ENCODE assay signal across 7 cellular contexts in the genomic region with DNA sequence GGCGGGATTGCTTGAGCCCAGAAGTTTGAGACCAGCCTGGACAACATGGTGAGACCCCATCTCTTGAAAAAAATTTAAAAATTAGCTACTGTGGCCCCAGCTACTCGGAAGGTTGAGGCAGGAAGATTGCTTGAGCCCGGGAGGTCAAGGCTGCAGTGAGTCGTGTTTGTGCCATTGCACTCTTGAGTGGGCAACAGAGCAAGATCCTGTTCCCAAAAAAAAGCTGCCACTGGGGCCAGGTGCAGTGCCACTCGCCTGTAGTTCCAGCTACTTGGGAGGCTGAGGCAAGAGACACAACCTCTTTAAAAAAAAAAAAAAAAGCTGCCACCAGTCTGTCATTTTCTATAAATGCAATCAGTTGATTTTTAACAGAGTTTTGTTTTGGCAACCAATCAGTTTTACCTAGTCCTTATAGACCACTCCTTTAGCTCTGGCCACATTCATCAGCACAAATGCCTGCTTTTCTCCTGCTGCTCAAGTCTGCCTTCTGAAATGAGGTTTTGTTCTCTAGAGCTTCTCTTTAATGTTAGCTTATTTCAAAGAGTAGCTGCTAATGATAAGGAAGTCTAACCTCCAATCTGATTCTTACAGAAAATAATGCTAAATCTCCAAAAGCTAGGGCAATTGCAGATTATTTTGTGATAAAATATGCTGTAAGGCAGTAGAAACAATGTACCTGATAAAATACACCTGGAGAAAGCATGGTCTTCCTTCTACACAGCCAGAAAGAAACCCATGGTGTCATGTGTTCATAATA.
DNase-seq lines count a peak whose midpoint lies in the region; ATAC-seq and TF ChIP-seq lines count a peak whose summit lies in the region.

No MANE protein-coding gene starts in this region.

- peaks cover 80% of the 10 kb centered on the region for H3K4me1 ChIP-seq in OCI-LY3 (ENCODE audit: low read length)

- no peak overlapping the region for H2AFZ ChIP-seq in OCI-LY3 (ENCODE audit: low read depth, low read length)

- H3K27ac ChIP-seq in OCI-LY3 (ENCODE audit: low read length) (peak overlapping the region; percentile 93), skin epidermis (peak overlapping the region in 20 of 21 experiments; percentile 50 to 96 (median 84))

- no peaks in the 10 kb centered on the region for H3K9me3 ChIP-seq in OCI-LY3 (ENCODE audit: insufficient read depth, low read length)

- in situ Hi-C loops in GM18951 (cut with MboI; ENCODE audit: low sequenced_read_pairs, unreplicated experiment) = no loop called here

- H3K4me1 Mint-ChIP-seq in effector memory CD8-positive, alpha-beta T cell (ENCODE audit: low read depth in 2 of 2) = peaks cover 34 to 50% of the 10 kb centered on the region in 2 donors

- peak; percentile 63 for TF ChIP-seq POLR2A in GM18951 (IDR thresholded peaks at IDR 0.05; ENCODE audit: extremely low read depth, insufficient read depth, insufficient read length)

- peak overlapping the region; percentile 66 for H3K4me2 ChIP-seq in OCI-LY3 (ENCODE audit: low read length)

- peak overlapping the region; percentile 77 to 79 for H3K4me3 Mint-ChIP-seq in effector memory CD8-positive, alpha-beta T cell

- peak overlapping the region; percentile 95 to 97 for H3K27ac Mint-ChIP-seq in effector memory CD8-positive, alpha-beta T cell

- no peaks in the 10 kb centered on the region for H3K27me3 Mint-ChIP-seq in effector memory CD8-positive, alpha-beta T cell

- H3K9ac ChIP-seq in OCI-LY3 (ENCODE audit: low read length) = peak overlapping the region; percentile 74

- H3K27me3 ChIP-seq in OCI-LY3 (ENCODE audit: low read depth, low read length) = no peaks in the 10 kb centered on the region

- peak; percentile 23 for ATAC-seq in effector memory CD8-positive, alpha-beta T cell (replicated peaks)

- TF ChIP-seq CTCF in OCI-LY3 (IDR thresholded peaks at IDR 0.05; ENCODE audit: low read depth, low read length) = no peak

- DNase-seq in effector memory CD8-positive, alpha-beta T cell = no peak
- no peak for DNase-seq in DMS53 (lab: John Stamatoyannopoulos, UW)
- no peak for DNase-seq in NCI-H446 treated with DMSO at 0.1 percent for 48 hours (lab: John Stamatoyannopoulos, UW)
- no peak for DNase-seq in NCI-H2196 (lab: John Stamatoyannopoulos, UW; ENCODE audit: unreplicated experiment)

- H3K36me3 ChIP-seq in OCI-LY3 (replicated peaks; ENCODE audit: low read depth, low read length) = no peaks in the 10 kb centered on the region

- H3K9me3 Mint-ChIP-seq in effector memory CD8-positive, alpha-beta T cell = no peaks in the 10 kb centered on the region

- peaks cover 13% of the 10 kb centered on the region for H3K36me3 Mint-ChIP-seq in effector memory CD8-positive, alpha-beta T cell (ENCODE audit: insufficient read depth)

- peak overlapping the region; percentile 60 for H3K4me3 ChIP-seq in OCI-LY3 (ENCODE audit: low read length)
- H3K4me3 ChIP-seq in skin epidermis = no peak overlapping the region

- peaks cover 43% of the 10 kb centered on the region for H3K79me2 ChIP-seq in OCI-LY3 (ENCODE audit: low read length)

- H4K20me1 ChIP-seq in OCI-LY3 (ENCODE audit: insufficient read depth, low read length) = no peaks in the 10 kb centered on the region
